In genomic region chrX:41184312-41184711, GRCh38 we compare ENCODE assay signal across 16 cellular contexts.
DNase-seq lines count a peak whose midpoint lies in the region; ATAC-seq and TF ChIP-seq lines count a peak whose summit lies in the region.
"Had no signal": no experiment of that assay in that cellular context is flagged by ENCODE, and none has a peak within 500 bp of the region (broad histone marks: within the 10 kb centered on the region; RNA-seq: fewer than 3 reads in every experiment).

No MANE protein-coding gene starts in this region.

- H3K4me2 ChIP-seq in mammary epithelial cell (ENCODE audit: insufficient read depth, low read depth, low read length), result no peak overlapping the region

- TF ChIP-seq CTCF in mammary epithelial cell (conservative IDR thresholded peaks at IDR 0.05 in 1 of 2, IDR thresholded peaks at IDR 0.05 in 1 of 2; ENCODE audit: extremely low read depth in 1 of 2, insufficient read depth in 1 of 2, low read depth in 1 of 2, low read length in 2 of 2) (no peak), MCF 10A (IDR thresholded peaks at IDR 0.05; ENCODE audit: unreplicated experiment) (no peak)

- H3K9me3 ChIP-seq in mammary epithelial cell (replicated peaks; ENCODE audit: insufficient read depth, low read length), result no peaks in the 10 kb centered on the region
- H3K9me3 ChIP-seq: MG63 had no signal

- H2AFZ ChIP-seq in mammary epithelial cell (ENCODE audit: low read depth, low read length), result no peak overlapping the region

- H3K27ac Mint-ChIP-seq in MCF 10A (ENCODE audit: low read depth, unreplicated experiment) (no peak overlapping the region), naive B cell (peak overlapping the region in 5 of 6 donors; percentile 8 to 81 (median 65))

- H3K4me1 Mint-ChIP-seq in MCF 10A (ENCODE audit: insufficient read depth, unreplicated experiment) (no peaks in the 10 kb centered on the region), naive B cell (peaks cover 17 to 44% (median 26%) of the 10 kb centered on the region in 3 donors)

- no peaks in the 10 kb centered on the region for H4K20me1 ChIP-seq in mammary epithelial cell (ENCODE audit: insufficient read depth, low read length)

- no peak for DNase-seq in mammary epithelial cell
- no peak for DNase-seq in MCF 10A (ENCODE audit: unreplicated experiment)
- DNase-seq in naive B cell, result peak; percentile 46
- no peak for DNase-seq in NCI-H2081 treated with DMSO at 0.1 percent for 48 hours (lab: John Stamatoyannopoulos, UW)
- no peak for DNase-seq in stimulated activated CD4-positive, alpha-beta T cell treated with anti-CD3 and anti-CD28 coated beads, Interleukin-2, amount 100 ng/mL, for 48 hours
- DNase-seq in mucosa of gallbladder (ENCODE audit: low spot score), result no peak
- DNase-seq: DMS53, H7, head of caudate nucleus, MG63, NCI-H345 had no signal

- ATAC-seq in GM21526 (IDR thresholded peaks at IDR 0.05; ENCODE audit: low FRiP score, unreplicated experiment) (peak; percentile 58), HG03565 (IDR thresholded peaks at IDR 0.05; ENCODE audit: unreplicated experiment) (peak; percentile 62), naive B cell (ENCODE audit: low read depth in 2 of 2) (peak; percentile 86 to 88)
- ATAC-seq: left lobe of liver had no signal

- CTCF ChIA-PET in mammary epithelial cell (lab: Charles Lee; ENCODE audit: low non-redundant PET), result no interaction called here
- CTCF ChIA-PET in MCF 10A (lab: Yijun Ruan, JAX), result interaction anchor here (0.6 to 1.8 kb wide), 3 partner anchors 13 to 69 kb away, joined by 4 to 8 read pairs (median 4); no protein-coding TSS in a partner anchor

- intact Hi-C loops in mammary epithelial cell (cut with micrococcal nuclease) (no loop called here), MCF 10A (cut with micrococcal nuclease) (no loop called here)

- BruUV-seq in mammary epithelial cell (replicated peaks; lab: Mats Ljungman, UMichigan) (TSS peak; percentile 16), MCF 10A (replicated peaks; lab: Mats Ljungman, UMichigan) (no TSS peak)

- H3K4me3 Mint-ChIP-seq in MCF 10A (ENCODE audit: unreplicated experiment), result no peak overlapping the region
- H3K4me3 Mint-ChIP-seq in naive B cell, result peak overlapping the region in 5 of 8 donors; percentile 5 to 72 (median 42)

- no peaks in the 10 kb centered on the region for H3K4me1 ChIP-seq in mammary epithelial cell (ENCODE audit: insufficient read depth, low read length)

- peaks cover 10% of the 10 kb centered on the region for H3K36me3 ChIP-seq in mammary epithelial cell (ENCODE audit: insufficient read depth, low read length)

- dilution Hi-C loops in mammary epithelial cell (cut with HindIII; ENCODE audit: low sequenced_read_pairs), result no loop called here

- in situ Hi-C loops in mammary epithelial cell (cut with MboI; ENCODE audit: low sequenced_read_pairs in 2 of 2), result no loop called here

- H3K27ac ChIP-seq in mammary epithelial cell (ENCODE audit: insufficient read depth, low read depth, low read length), result no peak overlapping the region
- H3K27ac ChIP-seq: RWPE1, VCaP had no signal

- H3K4me3 ChIP-seq in mammary epithelial cell (replicated peaks in 1 of 3; ENCODE audit: insufficient read depth in 1 of 3, low read depth in 2 of 3, low read length in 3 of 3), result no peak overlapping the region
- H3K4me3 ChIP-seq: MG63 had no signal

- no peaks in the 10 kb centered on the region for H3K9me3 Mint-ChIP-seq in MCF 10A (ENCODE audit: unreplicated experiment)
- no peaks in the 10 kb centered on the region for H3K9me3 Mint-ChIP-seq in naive B cell

- POLR2A ChIA-PET in MCF 10A (lab: Yijun Ruan, JAX), result no interaction called here

- peaks cover 48% of the 10 kb centered on the region for H3K36me3 Mint-ChIP-seq in MCF 10A (ENCODE audit: insufficient read depth, unreplicated experiment)
- peaks cover 14 to 23% of the 10 kb centered on the region in 2 donors for H3K36me3 Mint-ChIP-seq in naive B cell

- peaks cover 4% of the 10 kb centered on the region for H3K79me2 ChIP-seq in mammary epithelial cell (ENCODE audit: insufficient read depth, low read length)

- no peaks in the 10 kb centered on the region for H3K27me3 ChIP-seq in mammary epithelial cell (ENCODE audit: insufficient read depth, low read length)
- H3K27me3 ChIP-seq: MG63 had no signal

- H3K9ac ChIP-seq in mammary epithelial cell (ENCODE audit: insufficient read depth, low read length), result no peak overlapping the region

- 83% methylated on average over 2 of the region's 3 CpGs for WGBS in mammary epithelial cell (ENCODE audit: low coverage, missing lambda C conversion rate)

- no peaks in the 10 kb centered on the region for H3K27me3 Mint-ChIP-seq in MCF 10A (ENCODE audit: insufficient read depth, unreplicated experiment)
- H3K27me3 Mint-ChIP-seq in naive B cell, result no peaks in the 10 kb centered on the region
